15 cellular contexts compared by ENCODE assay signal in genomic region chr14:96215845-96216244, GRCh38. TPM values are rescaled to one million over a fixed set of nuclear protein-coding genes. Genes with fewer than 3 reads are reported as not detected.
DNase-seq lines count a peak whose midpoint lies in the region; ATAC-seq and TF ChIP-seq lines count a peak whose summit lies in the region.
"Had no signal": no experiment of that assay in that cellular context is flagged by ENCODE, and none has a peak within 500 bp of the region (broad histone marks: within the 10 kb centered on the region; RNA-seq: fewer than 3 reads in every experiment).

No MANE protein-coding gene starts in this region.

- H3K79me2 ChIP-seq in smooth muscle cell (ENCODE audit: low read depth) = peaks cover 12% of the 10 kb centered on the region

- H3K4me2 ChIP-seq in smooth muscle cell = no peak overlapping the region

- no peak overlapping the region for H2AFZ ChIP-seq in smooth muscle cell (ENCODE audit: low read depth)

- H3K4me3 ChIP-seq in esophagus (ENCODE audit: low read depth in 1 of 2, low read length in 2 of 2) (no peak overlapping the region), smooth muscle cell (no peak overlapping the region)
- H3K4me3 ChIP-seq: GM12878 had no signal

- H3K27ac ChIP-seq in angular gyrus (ENCODE audit: low read depth, low read length) = peak overlapping the region; percentile 22
- peak overlapping the region; percentile 60 to 66 for H3K27ac ChIP-seq in esophagus (ENCODE audit: low read depth in 2 of 2, low read length in 1 of 2)
- peak overlapping the region; percentile 81 for H3K27ac ChIP-seq in smooth muscle cell (ENCODE audit: low read depth)
- H3K27ac ChIP-seq: 22Rv1 had no signal

- peaks cover 0 to 15% of the 10 kb centered on the region in 2 donors for H3K36me3 ChIP-seq in esophagus (ENCODE audit: control insufficient read depth in 2 of 2, insufficient read depth in 2 of 2, low read length in 1 of 2)
- no peaks in the 10 kb centered on the region for H3K36me3 ChIP-seq in smooth muscle cell (ENCODE audit: low read depth)

- no peaks in the 10 kb centered on the region for H3K27me3 ChIP-seq in esophagus (ENCODE audit: control insufficient read depth in 1 of 2, insufficient read depth in 2 of 2, low read length in 2 of 2)
- no peaks in the 10 kb centered on the region for H3K27me3 ChIP-seq in smooth muscle cell (ENCODE audit: low read depth)

- no peak for ATAC-seq in GM21381 (IDR thresholded peaks at IDR 0.05; ENCODE audit: unreplicated experiment)
- ATAC-seq: GM12878, Panc1 had no signal

- WGBS in esophagus, 2 donors = 42 to 51% methylated on average over 6 of the region's 6 CpGs
- 60% methylated on average over 6 of the region's 6 CpGs for WGBS in smooth muscle cell (ENCODE audit: low lambda C conversion rate)

- no peaks in the 10 kb centered on the region for H4K20me1 ChIP-seq in smooth muscle cell (ENCODE audit: low read depth)

- DNase-seq in DMS 273 (lab: John Stamatoyannopoulos, UW; ENCODE audit: unreplicated experiment) (peak; percentile 40), DMS 273 treated with DMSO at 0.1 percent for 48 hours (lab: John Stamatoyannopoulos, UW) (no peak), smooth muscle cell (lab: John Stamatoyannopoulos, UW; ENCODE audit: unreplicated experiment) (no peak), cerebellar nuclear complex (lab: John Stamatoyannopoulos, UW) (no peak)
- DNase-seq in effector CD4-positive, alpha-beta T cell = no peak
- DNase-seq: NCI-H1092, NCI-H1694, NCI-H446, SIG-M5 had no signal

- H3F3A ChIP-seq in smooth muscle cell (ENCODE audit: low read depth) = peaks cover 12% of the 10 kb centered on the region

- peaks cover 0 to 18% of the 10 kb centered on the region in 2 donors for H3K4me1 ChIP-seq in esophagus (ENCODE audit: control insufficient read depth in 2 of 2, insufficient read depth in 2 of 2, low read length in 1 of 2)
- peaks cover 6% of the 10 kb centered on the region for H3K4me1 ChIP-seq in smooth muscle cell (ENCODE audit: low read depth)

- no peak for TF ChIP-seq CTCF in smooth muscle cell (IDR thresholded peaks at IDR 0.05; ENCODE audit: borderline replicate concordance, insufficient read depth, poor library complexity, severe bottlenecking)

- no peak overlapping the region for H3K9ac ChIP-seq in smooth muscle cell (ENCODE audit: low read depth)

- H3K9me3 ChIP-seq in esophagus (ENCODE audit: control insufficient read depth in 2 of 2, insufficient read depth in 1 of 2, low read depth in 1 of 2, low read length in 1 of 2) (peaks cover 2 to 5% of the 10 kb centered on the region in 2 donors), smooth muscle cell (replicated peaks; ENCODE audit: low read depth) (peaks cover 9% of the 10 kb centered on the region)

RNA-seq across cellular contexts. Expression of gene BDKRB2, which starts 11.2 kb away (rescaled TPM):
- polyA plus RNA-seq in esophagus (10 to 100 TPM in 1 of 2 donors, 1 to 10 TPM in 1; 8.2 to 15.1 TPM), smooth muscle cell (10.4 and 16.6 TPM in 2 replicates)
- total RNA-seq in smooth muscle cell = 12.2 and 16.9 TPM in 2 replicates
- total RNA-seq: GM12878 had no signal

RNA-seq across cellular contexts. Expression of gene BDKRB1, which starts 40.2 kb away (rescaled TPM):
- polyA plus RNA-seq in esophagus (10 to 100 TPM; 13.4 to 18.5 TPM), smooth muscle cell (29.3 and 39.6 TPM in 2 replicates)
- total RNA-seq in smooth muscle cell = 17.5 and 28.2 TPM in 2 replicates
- polyA plus RNA-seq: GM12878 had no signal

Comparison
In these comparisons a context has a peak if more than half of its experiments do, and no peak if none do; other contexts are left out.
1. H3K27ac ChIP-seq: peak in every context shown above with its lines; median percentile 81 in smooth muscle cell; 63 in esophagus; 22 in angular gyrus.